1 cellular context compared by ENCODE assay signal in genomic region chr1:29190718-29191117, GRCh38.
TF ChIP-seq lines count a peak whose summit lies in the region.

No MANE protein-coding gene starts in this region.

TF ChIP-seq in K562, 482 proteins besides CTCF, POLR2A, EP300 and RAD21:
- TF ChIP-seq PHF8 (IDR thresholded peaks at IDR 0.05; ENCODE audit: borderline replicate concordance, low read length), result no peak
- 0 out of 2 replicates have a peak, but pooled peaks have one; percentile 38 for TF ChIP-seq ZNF445 (CRISPR knock-in tag; IDR thresholded peaks at IDR 0.05; ENCODE audit: low read depth)
- no peak for TF ChIP-seq RNF2 (IDR thresholded peaks at IDR 0.05)
- TF ChIP-seq BCOR (IDR thresholded peaks at IDR 0.05), result no peak
- no peak for TF ChIP-seq E2F4 (CRISPR knock-in tag; IDR thresholded peaks at IDR 0.05; ENCODE audit: low read depth)
- TF ChIP-seq REST (CRISPR knock-in tag; IDR thresholded peaks at IDR 0.05; ENCODE audit: low read depth), result no peak
- no peak for TF ChIP-seq FIP1L1 (IDR thresholded peaks at IDR 0.05; ENCODE audit: low read depth, low read length, poor library complexity, severe bottlenecking)
- TF ChIP-seq ZNF280A (IDR thresholded peaks at IDR 0.05; ENCODE audit: low read depth, partially characterized antibody), result peak; percentile 80
- TF ChIP-seq TRIM24 (IDR thresholded peaks at IDR 0.05), result peak; percentile 56 to 59; a peak in 3 of 4 replicates
- peak; percentile 85; the same call in 1 of the 2 replicates for TF ChIP-seq TRIM28 (IDR thresholded peaks at IDR 0.05)
- no peak for TF ChIP-seq NRF1 (conservative IDR thresholded peaks at IDR 0.05 in 1 of 2, IDR thresholded peaks at IDR 0.05 in 1 of 2)
- TF ChIP-seq RB1 (IDR thresholded peaks at IDR 0.05; ENCODE audit: low read depth), result no peak
- TF ChIP-seq PML (IDR thresholded peaks at IDR 0.05; ENCODE audit: low read length), result no peak
- no peak for TF ChIP-seq HNRNPK (IDR thresholded peaks at IDR 0.05; ENCODE audit: low read depth, low read length, poor library complexity, severe bottlenecking)
- TF ChIP-seq IRF9 (tag; IDR thresholded peaks at IDR 0.05), result no peak
- no peak for TF ChIP-seq GABPB1 (CRISPR knock-in tag; IDR thresholded peaks at IDR 0.05)
- 0 out of 2 replicates have a peak, but pooled peaks have one; percentile 29 for TF ChIP-seq EGR1 (conservative IDR thresholded peaks at IDR 0.05)
- TF ChIP-seq ZNF740 (CRISPR knock-in tag; IDR thresholded peaks at IDR 0.05), result no peak
- TF ChIP-seq ZNF740 (tag; IDR thresholded peaks at IDR 0.05), result no peak
- no peak for TF ChIP-seq ZNF121 (CRISPR knock-in tag; conservative IDR thresholded peaks at IDR 0.05)
- peak in 1 of 2 experiments; percentile 83; a peak in 1 of 3 replicates for TF ChIP-seq CBX3 (IDR thresholded peaks at IDR 0.05; ENCODE audit: borderline replicate concordance in 1 of 2, low read length in 2 of 2)
- no peak for TF ChIP-seq TCF7L2 (IDR thresholded peaks at IDR 0.05; ENCODE audit: low read depth, low read length)
- no peak for TF ChIP-seq EWSR1 (IDR thresholded peaks at IDR 0.05; ENCODE audit: borderline replicate concordance, low read depth, partially characterized antibody)
